Comparison of ENCODE assay signal across 9 cellular contexts in genomic region chr7:22447759-22448158, GRCh38. TPM values are rescaled to one million over a fixed set of nuclear protein-coding genes. Genes with fewer than 3 reads are reported as not detected.
A peak's percentile ranks its signal among the peaks of the same experiment; 100 is the strongest.
DNase-seq lines count a peak whose midpoint lies in the region; ATAC-seq and TF ChIP-seq lines count a peak whose summit lies in the region.
"Had no signal": no experiment of that assay in that cellular context is flagged by ENCODE, and none has a peak within 500 bp of the region (broad histone marks: within the 10 kb centered on the region; RNA-seq: fewer than 3 reads in every experiment).

No MANE protein-coding gene starts in this region.

- H3K4me3 ChIP-seq in mesenchymal stem cell (ENCODE audit: insufficient read depth in 1 of 2, low read depth in 1 of 2, low read length in 2 of 2) (no peak overlapping the region), spleen (no peak overlapping the region)
- H3K4me3 ChIP-seq: colonic mucosa had no signal

- TF ChIP-seq CTCF in spleen (IDR thresholded peaks at IDR 0.05 in 8 of 11, conservative IDR thresholded peaks at IDR 0.05 in 3 of 11) = no peak

- no peak overlapping the region for H2AK5ac ChIP-seq in mesenchymal stem cell (ENCODE audit: low read length, severe bottlenecking)

- DNase-seq in SHP77 treated with DMSO at 0.1 percent for 48 hours (lab: John Stamatoyannopoulos, UW) = peak; percentile 99
- no peak for DNase-seq in mesenchymal stem cell
- DNase-seq in spleen = no peak
- no peak for DNase-seq in stimulated activated CD8-positive, alpha-beta memory T cell treated with anti-CD3 and anti-CD28 coated beads, Interleukin-4, amount 100 ng/mL, for 48 hours
- DNase-seq: activated CD4-positive, alpha-beta T cell treated with anti-CD3 and anti-CD28 coated beads, Interleukin-2, amount 50 U/mL, for 48 hours; colonic mucosa had no signal

- no peak for TF ChIP-seq POLR2A in spleen (IDR thresholded peaks at IDR 0.05)

- H2AFZ ChIP-seq in mesenchymal stem cell (ENCODE audit: low read depth, low read length) = no peak overlapping the region

- no peak overlapping the region for H2BK5ac ChIP-seq in mesenchymal stem cell (ENCODE audit: low read depth, low read length, poor library complexity, severe bottlenecking)

- no peak overlapping the region for H4K8ac ChIP-seq in mesenchymal stem cell (ENCODE audit: low read length)

- H2BK15ac ChIP-seq in mesenchymal stem cell (ENCODE audit: low read depth, poor library complexity, severe bottlenecking) = no peak overlapping the region

- H3K23ac ChIP-seq in mesenchymal stem cell (ENCODE audit: low read length in 2 of 2) = no peak overlapping the region

- H3K9ac ChIP-seq in mesenchymal stem cell (ENCODE audit: low read length) = no peak overlapping the region

- H3K36me3 ChIP-seq in mesenchymal stem cell (ENCODE audit: control insufficient read depth in 1 of 2, insufficient read depth in 2 of 2, low read depth in 1 of 2, low read length in 2 of 2) (no peaks in the 10 kb centered on the region), spleen (no peaks in the 10 kb centered on the region)
- H3K36me3 ChIP-seq: colonic mucosa had no signal

- H3K14ac ChIP-seq in mesenchymal stem cell (ENCODE audit: low read length in 2 of 2) = no peak overlapping the region

- H3K79me1 ChIP-seq in mesenchymal stem cell (replicated peaks; ENCODE audit: low read length, poor library complexity, severe bottlenecking) = no peaks in the 10 kb centered on the region

- no peak overlapping the region for H4K91ac ChIP-seq in mesenchymal stem cell (ENCODE audit: low read length)

- H2BK12ac ChIP-seq in mesenchymal stem cell (ENCODE audit: low read length in 2 of 2) = no peak overlapping the region

- H3K4ac ChIP-seq in mesenchymal stem cell (ENCODE audit: low read depth in 1 of 2, low read length in 2 of 2) = no peak overlapping the region

- intact Hi-C loops in spleen (cut with DNase I; ENCODE audit: low total_unique reads) = loop anchor here (10.0 kb wide), 1 partner anchor 93 kb away; the partner anchor contains the start of gene RAPGEF5

- H3K9me3 ChIP-seq in mesenchymal stem cell (ENCODE audit: control insufficient read depth, low read length) (no peaks in the 10 kb centered on the region), spleen (no peaks in the 10 kb centered on the region)
- H3K9me3 ChIP-seq: colonic mucosa had no signal

- H3K4me2 ChIP-seq in mesenchymal stem cell (ENCODE audit: low read length, poor library complexity, severe bottlenecking) = no peak overlapping the region

- H3K18ac ChIP-seq in mesenchymal stem cell (ENCODE audit: low read depth in 1 of 2, low read length in 2 of 2) = no peak overlapping the region

- 85% methylated on average over 3 of the region's 3 CpGs for WGBS in mesenchymal stem cell
- 62 to 77% (median 76%) methylated on average over 3 of the region's 3 CpGs for WGBS in spleen, 5 donors

- H3K27me3 ChIP-seq in mesenchymal stem cell (ENCODE audit: control insufficient read depth in 1 of 2, insufficient read depth in 1 of 2, low read length in 2 of 2) (peaks cover 0 to 13% of the 10 kb centered on the region in 2 experiments), spleen (replicated peaks in 1 of 7) (peaks cover 0 to 9% (median 4%) of the 10 kb centered on the region in 7 donors)
- H3K27me3 ChIP-seq: colonic mucosa had no signal

- no peak overlapping the region for H3K27ac ChIP-seq in mesenchymal stem cell (ENCODE audit: low read length, poor library complexity, severe bottlenecking)
- H3K27ac ChIP-seq in spleen = peak overlapping the region in 1 of 8 donors; percentile 24
- H3K27ac ChIP-seq: colonic mucosa had no signal

- ATAC-seq in GM18858 (IDR thresholded peaks at IDR 0.05; ENCODE audit: unreplicated experiment) (peak; percentile 87), GM21447 (IDR thresholded peaks at IDR 0.05; ENCODE audit: unreplicated experiment) (peak; percentile 73), HG03342 (IDR thresholded peaks at IDR 0.05; ENCODE audit: unreplicated experiment) (peak; percentile 84)

- H3K4me1 ChIP-seq in mesenchymal stem cell (ENCODE audit: control insufficient read depth, insufficient read depth, low read depth, low read length) (peaks cover 15% of the 10 kb centered on the region), spleen (peaks cover 18 to 57% (median 40%) of the 10 kb centered on the region in 6 donors)

- no peak overlapping the region for H2BK120ac ChIP-seq in mesenchymal stem cell (ENCODE audit: low read depth, low read length)

RNA-seq across cellular contexts. Expression of gene STEAP1B, which starts 52.2 kb away (rescaled TPM):
- 1.3 TPM for polyA plus RNA-seq in mesenchymal stem cell (2013, experiment 1 of 2)
- 1.4 TPM for polyA plus RNA-seq in mesenchymal stem cell (2013, experiment 2 of 2)
- 10 to 100 TPM; 12.5 to 20.3 (median 13.1) TPM for total RNA-seq in spleen
- 10 to 100 TPM in 1 of 3 donors, 1 to 10 TPM in 2; 5.9 to 22.5 (median 7.4) TPM for polyA plus RNA-seq in spleen
